ENCODE assay signal across 20 cellular contexts in genomic region chr2:149205143-149205542, GRCh38.
"Had no signal": no experiment of that assay in that cellular context is flagged by ENCODE, and none has a peak within 500 bp of the region (broad histone marks: within the 10 kb centered on the region; RNA-seq: fewer than 3 reads in every experiment).

No MANE protein-coding gene starts in this region.

- H3K9me3 ChIP-seq: adrenal gland had no signal

- DNase-seq: activated CD4-positive, alpha-beta T cell treated with anti-CD3 and anti-CD28 coated beads for 48 hours; activated CD4-positive, alpha-beta T cell treated with anti-CD3 and anti-CD28 coated beads, Interleukin-2, amount 50 U/mL, for 4 hours; activated CD4-positive, CD25-positive, alpha-beta regulatory T cell treated with anti-CD3 and anti-CD28 coated beads, Interleukin-2, amount 50 U/mL, for 72 hours; activated CD8-positive, alpha-beta memory T cell treated with anti-CD3 and anti-CD28 coated beads, Interleukin-2, amount 50 U/mL, for 48 hours; activated CD8-positive, alpha-beta T cell treated with anti-CD3 and anti-CD28 coated beads, Interleukin-2, amount 10 ng/mL, durations not matched to agents 7 days and 5 days; activated naive CD4-positive, alpha-beta T cell treated with anti-CD3 and anti-CD28 coated beads, Interleukin-2, amount 50 U/mL, for 16 hours; activated naive CD8-positive, alpha-beta T cell treated with anti-CD3 and anti-CD28 coated beads, Interleukin-2, amount 10 ng/mL, durations not matched to agents 7 days and 5 days; activated T-cell treated with anti-CD3 and anti-CD28 coated beads, Interleukin-2, amount 50 U/mL, for 1 hour; adrenal gland; anterior cingulate cortex; cerebellar nuclear complex; Kasumi-1; NCI-H1930; NCI-H2171; NCI-H2227 treated with DMSO at 0.1 percent for 48 hours; NCI-H446 treated with DMSO at 0.1 percent for 48 hours; NCI-H526; SIG-M5; T-helper 9 cell had no signal

- H3K4me1 ChIP-seq: adrenal gland had no signal

- H3K36me3 ChIP-seq: adrenal gland had no signal

- H3K4me3 ChIP-seq: adrenal gland had no signal

- H3K27me3 ChIP-seq: adrenal gland had no signal

- H3K27ac ChIP-seq: adrenal gland had no signal

- ATAC-seq: activated CD8-positive, alpha-beta T cell treated with anti-CD3 and anti-CD28 coated beads, Interleukin-2, amount 10 ng/mL, durations not matched to agents 7 days and 5 days; WTC11 had no signal
